Comparison of ENCODE assay signal across 19 cellular contexts in genomic region chr21:38774152-38774551, GRCh38. TPM values are rescaled to one million over a fixed set of nuclear protein-coding genes. Genes with fewer than 3 reads are reported as not detected.
DNase-seq lines count a peak whose midpoint lies in the region; ATAC-seq and TF ChIP-seq lines count a peak whose summit lies in the region.
"Had no signal": no experiment of that assay in that cellular context is flagged by ENCODE, and none has a peak within 500 bp of the region (broad histone marks: within the 10 kb centered on the region; RNA-seq: fewer than 3 reads in every experiment).

No MANE protein-coding gene starts in this region.

- no peak overlapping the region for H2BK5ac ChIP-seq in neuronal stem cell (ENCODE audit: low read length)

- no peak overlapping the region for H4K8ac ChIP-seq in neuronal stem cell (ENCODE audit: low read depth, low read length)

- no peak overlapping the region for H4K91ac ChIP-seq in neuronal stem cell (ENCODE audit: low read depth, low read length, poor library complexity)

- H2BK15ac ChIP-seq in neuronal stem cell (ENCODE audit: low read length) = no peak overlapping the region

- H3K4me3 ChIP-seq in GM23248 (no peak overlapping the region), hepatocyte (no peak overlapping the region), smooth muscle cell (no peak overlapping the region), neuronal stem cell (ENCODE audit: low read length in 2 of 2) (no peak overlapping the region)
- H3K4me3 ChIP-seq: esophagus muscularis mucosa, heart right ventricle had no signal

- H4K20me1 ChIP-seq in GM23248 (ENCODE audit: insufficient read depth) (no peaks in the 10 kb centered on the region), hepatocyte (ENCODE audit: insufficient read depth, poor library complexity, severe bottlenecking) (no peaks in the 10 kb centered on the region), smooth muscle cell (ENCODE audit: low read depth) (no peaks in the 10 kb centered on the region)

- no peak overlapping the region for H3K23ac ChIP-seq in neuronal stem cell (ENCODE audit: low read depth, low read length, poor library complexity)

- H3K9ac ChIP-seq in GM23248 = no peak overlapping the region
- peak overlapping the region; percentile 37 for H3K9ac ChIP-seq in smooth muscle cell (ENCODE audit: low read depth)
- H3K9ac ChIP-seq in neuronal stem cell (ENCODE audit: low read depth, low read length, poor library complexity) = no peak overlapping the region
- H3K9ac ChIP-seq: KMS-11 had no signal

- no peaks in the 10 kb centered on the region for H3K79me1 ChIP-seq in neuronal stem cell (ENCODE audit: low read depth, low read length)

- H2BK12ac ChIP-seq in neuronal stem cell (ENCODE audit: low read length) = no peak overlapping the region

- WGBS in GM23248 (ENCODE audit: low coverage in 1 of 2, low lambda C conversion rate in 2 of 2, missing lambda C conversion rate in 2 of 2), 2 experiments = 78 to 83% methylated on average over 5 of the region's 5 CpGs
- WGBS in hepatocyte (ENCODE audit: low lambda C conversion rate, missing lambda C conversion rate) = 69% methylated on average over 5 of the region's 5 CpGs
- 82% methylated on average over 5 of the region's 5 CpGs for WGBS in smooth muscle cell (ENCODE audit: low lambda C conversion rate)
- WGBS in neuronal stem cell (ENCODE audit: extremely low coverage in 2 of 2, insufficient read length in 2 of 2, insufficient replicate concordance in 1 of 2), 2 donors = no CpG with 5 or more reads among the region's 5 CpGs

- H3K27ac ChIP-seq in GM23248 (peak overlapping the region; percentile 77; the same call in 1 of the 2 replicates), hepatocyte (peak overlapping the region; percentile 80), smooth muscle cell (ENCODE audit: low read depth) (peak overlapping the region; percentile 99), neuronal stem cell (replicated peaks; ENCODE audit: low read length) (no peak overlapping the region)
- H3K27ac ChIP-seq: KMS-11 had no signal

- H3F3A ChIP-seq in GM23248 (ENCODE audit: insufficient read depth) (peaks cover 39% of the 10 kb centered on the region), smooth muscle cell (ENCODE audit: low read depth) (peaks cover 20% of the 10 kb centered on the region)

- TF ChIP-seq CTCF in hepatocyte (IDR thresholded peaks at IDR 0.05; ENCODE audit: poor library complexity) = no peak
- no peak for TF ChIP-seq CTCF in smooth muscle cell (IDR thresholded peaks at IDR 0.05; ENCODE audit: borderline replicate concordance, insufficient read depth, poor library complexity, severe bottlenecking)

- no peak overlapping the region for H3K4ac ChIP-seq in neuronal stem cell (ENCODE audit: low read length)

- in situ Hi-C loops in GM23248 (cut with MboI) = no loop called here

- DNase-seq in GM23248 (no peak), amniotic epithelial cell (ENCODE audit: low read depth) (peak; percentile 35), hepatocyte (ENCODE audit: low spot score) (no peak), smooth muscle cell (lab: John Stamatoyannopoulos, UW; ENCODE audit: unreplicated experiment) (no peak), neuronal stem cell (ENCODE audit: low spot score) (no peak)
- DNase-seq: activated CD4-positive, CD25-positive, alpha-beta regulatory T cell; activated T-cell treated with anti-CD3 and anti-CD28 coated beads, Interleukin-2, amount 50 U/mL, for 48 hours; Calu3; heart right ventricle; NCI-H1048; NCI-H524; right cardiac atrium; stimulated activated naive CD8-positive, alpha-beta T cell treated with anti-CD3 and anti-CD28 coated beads, Interleukin-15, Interleukin-2, amounts not matched to agents 100 U/mL and 50 U/mL, for 24 hours had no signal

- H3K4me1 ChIP-seq in GM23248 (ENCODE audit: insufficient read depth) (peaks cover 30% of the 10 kb centered on the region), hepatocyte (ENCODE audit: insufficient read depth) (peaks cover 27% of the 10 kb centered on the region), smooth muscle cell (ENCODE audit: low read depth) (peaks cover 13% of the 10 kb centered on the region), neuronal stem cell (ENCODE audit: control insufficient read depth in 2 of 2, insufficient read depth in 1 of 2, low read depth in 1 of 2, low read length in 2 of 2) (peaks cover 0 to 8% of the 10 kb centered on the region in 2 donors)

- H3K4me2 ChIP-seq in GM23248 (ENCODE audit: unreplicated experiment) (peak overlapping the region; percentile 38), hepatocyte (no peak overlapping the region), smooth muscle cell (no peak overlapping the region), neuronal stem cell (ENCODE audit: insufficient read depth, low read length, poor library complexity, severe bottlenecking) (no peak overlapping the region)
- H3K4me2 ChIP-seq: KMS-11 had no signal

- H3K36me3 ChIP-seq in GM23248 (ENCODE audit: low read depth) = no peaks in the 10 kb centered on the region
- no peaks in the 10 kb centered on the region for H3K36me3 ChIP-seq in hepatocyte (replicated peaks; ENCODE audit: insufficient read depth, low read depth)
- peaks cover 6% of the 10 kb centered on the region for H3K36me3 ChIP-seq in smooth muscle cell (ENCODE audit: low read depth)
- no peaks in the 10 kb centered on the region for H3K36me3 ChIP-seq in neuronal stem cell (replicated peaks in 1 of 2; ENCODE audit: control insufficient read depth in 2 of 2, insufficient read depth in 2 of 2, low read length in 2 of 2)
- H3K36me3 ChIP-seq: esophagus muscularis mucosa, heart right ventricle, SJCRH30 had no signal

- H3K9me2 ChIP-seq in GM23248 (ENCODE audit: insufficient read depth) (no peaks in the 10 kb centered on the region), hepatocyte (replicated peaks; ENCODE audit: insufficient read depth) (no peaks in the 10 kb centered on the region)

- H3K79me2 ChIP-seq in GM23248 (ENCODE audit: insufficient read depth) = no peaks in the 10 kb centered on the region
- no peaks in the 10 kb centered on the region for H3K79me2 ChIP-seq in hepatocyte
- H3K79me2 ChIP-seq in smooth muscle cell (ENCODE audit: low read depth) = no peaks in the 10 kb centered on the region

- H2AFZ ChIP-seq in GM23248 = no peak overlapping the region
- H2AFZ ChIP-seq in hepatocyte = no peak overlapping the region
- H2AFZ ChIP-seq in smooth muscle cell (ENCODE audit: low read depth) = no peak overlapping the region
- no peak overlapping the region for H2AFZ ChIP-seq in neuronal stem cell (ENCODE audit: low read length)

- no peak overlapping the region for H2BK120ac ChIP-seq in neuronal stem cell (ENCODE audit: low read depth, low read length)

- no peak overlapping the region for H3K18ac ChIP-seq in neuronal stem cell (ENCODE audit: low read length)

- H3K14ac ChIP-seq in neuronal stem cell (ENCODE audit: low read length) = no peak overlapping the region

- H3K27me3 ChIP-seq in GM23248 (replicated peaks; ENCODE audit: insufficient read depth) (no peaks in the 10 kb centered on the region), hepatocyte (no peaks in the 10 kb centered on the region), smooth muscle cell (ENCODE audit: low read depth) (no peaks in the 10 kb centered on the region), neuronal stem cell (ENCODE audit: control insufficient read depth in 3 of 3, insufficient read depth in 3 of 3, low read depth in 1 of 3, low read length in 3 of 3) (peaks cover 0 to 2% (median 0%) of the 10 kb centered on the region in 3 experiments)
- H3K27me3 ChIP-seq: esophagus muscularis mucosa, heart right ventricle, SJCRH30 had no signal

- no peak for ATAC-seq in GM19467 (IDR thresholded peaks at IDR 0.05; ENCODE audit: unreplicated experiment)
- no peak for ATAC-seq in GM18870 (IDR thresholded peaks at IDR 0.05; ENCODE audit: unreplicated experiment)
- ATAC-seq in GM19395 (IDR thresholded peaks at IDR 0.05; ENCODE audit: unreplicated experiment) = no peak
- ATAC-seq: stimulated activated naive CD8-positive, alpha-beta T cell treated with anti-CD3 and anti-CD28 coated beads, Interleukin-15, Interleukin-2, amounts not matched to agents 100 U/mL and 50 U/mL, for 24 hours had no signal

- H3K9me3 ChIP-seq in GM23248 (ENCODE audit: low read depth) (no peaks in the 10 kb centered on the region), hepatocyte (ENCODE audit: low read depth) (no peaks in the 10 kb centered on the region), smooth muscle cell (replicated peaks; ENCODE audit: low read depth) (no peaks in the 10 kb centered on the region), neuronal stem cell (replicated peaks in 1 of 2; ENCODE audit: control insufficient read depth in 2 of 2, insufficient read depth in 1 of 2, low read depth in 1 of 2, low read length in 2 of 2) (no peaks in the 10 kb centered on the region)

- H2AK5ac ChIP-seq in neuronal stem cell (ENCODE audit: low read depth, low read length) = no peak overlapping the region

RNA-seq across cellular contexts. Expression of gene ETS2, which starts 31.6 kb away (rescaled TPM):
- 4.4 and 7.0 TPM in 2 replicates for total RNA-seq in GM23248 (2014; rRNA removed; shearing (Covaris generic))
- polyA plus RNA-seq in GM23248 (2016; fragmentation: Nextera tagmentation; extraction: Ambion mirVana) (7.3 and 7.9 TPM in 2 replicates), hepatocyte (104 and 106 TPM in 2 replicates), smooth muscle cell (63.8 and 65.9 TPM in 2 replicates)
- total RNA-seq in hepatocyte (91.9 and 95.1 TPM in 2 replicates), smooth muscle cell (77.0 and 77.7 TPM in 2 replicates)
- 16.6 TPM for polyA plus RNA-seq in neuronal stem cell (2013, experiment 1 of 2)
- 16.6 TPM for polyA plus RNA-seq in neuronal stem cell (2013, experiment 2 of 2)
